ENCODE assay signal across 11 cellular contexts in the genomic region with DNA sequence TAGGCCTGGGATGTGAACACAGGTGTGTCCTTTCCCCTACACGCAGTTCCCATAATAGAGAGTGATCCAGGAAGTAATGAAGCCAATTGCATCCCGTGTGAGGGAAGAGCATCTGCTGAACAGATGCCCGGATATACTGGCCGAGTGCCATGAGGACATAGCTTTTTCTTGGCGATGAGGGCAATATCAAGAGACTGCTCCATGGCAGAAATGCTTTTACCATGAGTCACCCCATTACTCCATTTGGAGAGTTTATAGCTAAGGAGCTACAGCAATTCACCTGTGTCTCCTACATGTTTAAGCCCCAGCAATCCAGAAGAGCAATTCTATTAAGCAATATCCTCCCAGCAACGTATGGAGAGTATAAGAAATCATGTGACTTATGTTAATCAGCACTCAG.
A peak's percentile ranks its signal among the peaks of the same experiment; 100 is the strongest.
DNase-seq lines count a peak whose midpoint lies in the region; ATAC-seq, FAIRE-seq and TF ChIP-seq lines count a peak whose summit lies in the region.
"Had no signal": no experiment of that assay in that cellular context is flagged by ENCODE, and none has a peak within 500 bp of the region (broad histone marks: within the 10 kb centered on the region; RNA-seq: fewer than 3 reads in every experiment).

No MANE protein-coding gene starts in this region.

- H4K20me1 ChIP-seq in astrocyte (ENCODE audit: insufficient read depth, low read length): no peaks in the 10 kb centered on the region

- 22 to 31% methylated on average over 6 of the region's 6 CpGs for WGBS in lung, 2 donors

- peak overlapping the region; percentile 5 for H3K4me2 ChIP-seq in astrocyte (ENCODE audit: low read length)

- H3K27ac Mint-ChIP-seq in astrocyte (ENCODE audit: unreplicated experiment) (no peak overlapping the region), progenitor cell of endocrine pancreas (no peak overlapping the region)

- H3K27me3 Mint-ChIP-seq in astrocyte (ENCODE audit: low read depth, unreplicated experiment) (peaks cover 5% of the 10 kb centered on the region), progenitor cell of endocrine pancreas (peaks cover 90% of the 10 kb centered on the region)

- no peaks in the 10 kb centered on the region for H3K36me3 ChIP-seq in astrocyte (ENCODE audit: insufficient read depth, low read length)
- no peaks in the 10 kb centered on the region for H3K36me3 ChIP-seq in lung (ENCODE audit: control insufficient read depth in 2 of 2, insufficient read depth in 2 of 2, low read length in 2 of 2)
- H3K36me3 ChIP-seq: spleen had no signal

- no peaks in the 10 kb centered on the region for H3K9me3 Mint-ChIP-seq in astrocyte (ENCODE audit: unreplicated experiment)
- H3K9me3 Mint-ChIP-seq in progenitor cell of endocrine pancreas (ENCODE audit: low read depth): no peaks in the 10 kb centered on the region

- H3K4me1 Mint-ChIP-seq in astrocyte (ENCODE audit: low read depth, unreplicated experiment): peaks cover 29% of the 10 kb centered on the region
- H3K4me1 Mint-ChIP-seq in progenitor cell of endocrine pancreas (ENCODE audit: low read depth): no peaks in the 10 kb centered on the region

- H3K36me3 Mint-ChIP-seq in astrocyte (ENCODE audit: low read depth, unreplicated experiment): no peaks in the 10 kb centered on the region
- H3K36me3 Mint-ChIP-seq in progenitor cell of endocrine pancreas (ENCODE audit: insufficient read depth): no peaks in the 10 kb centered on the region

- H3K9ac ChIP-seq in astrocyte (ENCODE audit: low read length): no peak overlapping the region

- H3K4me3 Mint-ChIP-seq in astrocyte (ENCODE audit: unreplicated experiment): no peak overlapping the region
- no peak overlapping the region for H3K4me3 Mint-ChIP-seq in progenitor cell of endocrine pancreas (ENCODE audit: low read depth)

- ATAC-seq in lung (ENCODE audit: insufficient read depth, low FRiP score) (peak; percentile 37), HG02970 (IDR thresholded peaks at IDR 0.05; ENCODE audit: low FRiP score, unreplicated experiment) (no peak), GM21717 (IDR thresholded peaks at IDR 0.05; ENCODE audit: unreplicated experiment) (no peak)
- ATAC-seq: Panc1 had no signal

- DNase-seq in COLO668 (lab: John Stamatoyannopoulos, UW; ENCODE audit: unreplicated experiment): peak; percentile 65
- peak; percentile 12 for DNase-seq in NCI-H1092 (lab: John Stamatoyannopoulos, UW)
- DNase-seq in astrocyte (ENCODE audit: low read depth): peak; percentile 86
- DNase-seq in lung (ENCODE audit: low spot score): peak; percentile 39
- DNase-seq in progenitor cell of endocrine pancreas (ENCODE audit: low spot score, unreplicated experiment): no peak
- DNase-seq in mesenteric fat pad (ENCODE audit: low spot score): no peak
- DNase-seq: hippocampal formation, spleen had no signal

- FAIRE-seq in astrocyte (lab: Jason Lieb, UNC): peak; percentile 47

- H3K9me3 ChIP-seq in astrocyte (ENCODE audit: insufficient read depth, low read depth, low read length): no peaks in the 10 kb centered on the region
- no peaks in the 10 kb centered on the region for H3K9me3 ChIP-seq in lung (ENCODE audit: control insufficient read depth in 2 of 2, insufficient read depth in 1 of 2, low read length in 1 of 2)
- H3K9me3 ChIP-seq: spleen had no signal

- H3K79me2 ChIP-seq in astrocyte (ENCODE audit: insufficient read depth, low read length): no peaks in the 10 kb centered on the region

- H2AFZ ChIP-seq in astrocyte (ENCODE audit: low read depth, low read length): peak overlapping the region; percentile 8

- H3K4me1 ChIP-seq in astrocyte (ENCODE audit: insufficient read depth, low read length) (peaks cover 20% of the 10 kb centered on the region), lung (ENCODE audit: control insufficient read depth in 2 of 2, insufficient read depth in 2 of 2, low read length in 2 of 2) (peaks cover 0 to 5% of the 10 kb centered on the region in 2 donors)

- H3K27me3 ChIP-seq in astrocyte (ENCODE audit: insufficient read depth, low read length) (peaks cover 3% of the 10 kb centered on the region), lung (ENCODE audit: control insufficient read depth, insufficient read depth) (no peaks in the 10 kb centered on the region)
- H3K27me3 ChIP-seq: spleen had no signal

- TF ChIP-seq CTCF in astrocyte (IDR thresholded peaks at IDR 0.05; ENCODE audit: insufficient read depth, low read depth, low read length): no peak
- no peak for TF ChIP-seq CTCF in lung (IDR thresholded peaks at IDR 0.05; ENCODE audit: control extremely low read depth, extremely low read depth)
- no peak for TF ChIP-seq CTCF in progenitor cell of endocrine pancreas (IDR thresholded peaks at IDR 0.05; ENCODE audit: unreplicated experiment)

- H3K27ac ChIP-seq in astrocyte (ENCODE audit: low read depth, low read length) (no peak overlapping the region), lung (ENCODE audit: low read depth in 1 of 2, low read length in 1 of 2) (no peak overlapping the region)

- no peak overlapping the region for H3K4me3 ChIP-seq in astrocyte (ENCODE audit: insufficient read depth, low read depth, low read length)
- no peak overlapping the region for H3K4me3 ChIP-seq in lung
- H3K4me3 ChIP-seq: spleen had no signal

Comparison
In these comparisons a context has a peak if more than half of its experiments do, and no peak if none do; other contexts are left out.
1. DNase-seq: peak in COLO668 (single experiment), NCI-H1092 (single experiment), astrocyte (single experiment) and lung (single experiment); none in progenitor cell of endocrine pancreas (single experiment) and mesenteric fat pad (single experiment).